1 cellular context compared by ENCODE assay signal in the genomic region with DNA sequence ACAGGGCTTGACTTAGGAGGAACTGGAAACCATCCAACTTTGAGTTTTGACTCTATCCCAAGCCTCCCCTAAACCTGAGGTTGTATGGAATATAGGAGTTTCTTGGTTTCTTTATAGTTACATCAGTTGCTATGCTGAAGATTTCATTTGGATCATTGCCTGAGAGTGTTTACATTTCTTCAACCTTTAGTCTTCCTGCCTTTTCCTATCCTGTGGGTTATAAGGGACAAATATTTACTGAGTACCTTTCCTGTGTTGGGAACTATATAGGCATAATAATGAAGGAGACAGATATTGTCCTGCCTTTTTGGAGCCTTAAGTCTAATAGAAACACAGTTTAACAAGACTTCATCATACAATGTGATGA.
TF ChIP-seq lines count a peak whose summit lies in the region.

No MANE protein-coding gene starts in this region.

TF ChIP-seq in HepG2, 621 proteins besides CTCF, POLR2A, EP300 and RAD21 (continued from another document):
- TF ChIP-seq, protein P1, sequence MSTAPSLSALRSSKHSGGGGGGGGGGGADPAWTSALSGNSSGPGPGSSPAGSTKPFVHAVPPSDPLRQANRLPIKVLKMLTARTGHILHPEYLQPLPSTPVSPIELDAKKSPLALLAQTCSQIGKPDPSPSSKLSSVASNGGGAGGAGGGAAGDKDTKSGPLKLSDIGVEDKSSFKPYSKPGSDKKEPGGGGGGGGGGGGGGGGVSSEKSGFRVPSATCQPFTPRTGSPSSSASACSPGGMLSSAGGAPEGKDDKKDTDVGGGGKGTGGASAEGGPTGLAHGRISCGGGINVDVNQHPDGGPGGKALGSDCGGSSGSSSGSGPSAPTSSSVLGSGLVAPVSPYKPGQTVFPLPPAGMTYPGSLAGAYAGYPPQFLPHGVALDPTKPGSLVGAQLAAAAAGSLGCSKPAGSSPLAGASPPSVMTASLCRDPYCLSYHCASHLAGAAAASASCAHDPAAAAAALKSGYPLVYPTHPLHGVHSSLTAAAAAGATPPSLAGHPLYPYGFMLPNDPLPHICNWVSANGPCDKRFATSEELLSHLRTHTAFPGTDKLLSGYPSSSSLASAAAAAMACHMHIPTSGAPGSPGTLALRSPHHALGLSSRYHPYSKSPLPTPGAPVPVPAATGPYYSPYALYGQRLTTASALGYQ (CRISPR knock-in tag; IDR thresholded peaks at IDR 0.05), result no peak
- no peak for TF ChIP-seq ZNF263 (CRISPR knock-in tag; IDR thresholded peaks at IDR 0.05)
- TF ChIP-seq ZNF138 (CRISPR knock-in tag; IDR thresholded peaks at IDR 0.05; ENCODE audit: low read depth), result no peak
- 0 out of 2 replicates have a peak, but pooled peaks have one; percentile 33 for TF ChIP-seq KDM5A (IDR thresholded peaks at IDR 0.05; ENCODE audit: borderline replicate concordance, low read length)
- TF ChIP-seq MEF2D (CRISPR knock-in tag; IDR thresholded peaks at IDR 0.05), result no peak
- TF ChIP-seq, protein P2, sequence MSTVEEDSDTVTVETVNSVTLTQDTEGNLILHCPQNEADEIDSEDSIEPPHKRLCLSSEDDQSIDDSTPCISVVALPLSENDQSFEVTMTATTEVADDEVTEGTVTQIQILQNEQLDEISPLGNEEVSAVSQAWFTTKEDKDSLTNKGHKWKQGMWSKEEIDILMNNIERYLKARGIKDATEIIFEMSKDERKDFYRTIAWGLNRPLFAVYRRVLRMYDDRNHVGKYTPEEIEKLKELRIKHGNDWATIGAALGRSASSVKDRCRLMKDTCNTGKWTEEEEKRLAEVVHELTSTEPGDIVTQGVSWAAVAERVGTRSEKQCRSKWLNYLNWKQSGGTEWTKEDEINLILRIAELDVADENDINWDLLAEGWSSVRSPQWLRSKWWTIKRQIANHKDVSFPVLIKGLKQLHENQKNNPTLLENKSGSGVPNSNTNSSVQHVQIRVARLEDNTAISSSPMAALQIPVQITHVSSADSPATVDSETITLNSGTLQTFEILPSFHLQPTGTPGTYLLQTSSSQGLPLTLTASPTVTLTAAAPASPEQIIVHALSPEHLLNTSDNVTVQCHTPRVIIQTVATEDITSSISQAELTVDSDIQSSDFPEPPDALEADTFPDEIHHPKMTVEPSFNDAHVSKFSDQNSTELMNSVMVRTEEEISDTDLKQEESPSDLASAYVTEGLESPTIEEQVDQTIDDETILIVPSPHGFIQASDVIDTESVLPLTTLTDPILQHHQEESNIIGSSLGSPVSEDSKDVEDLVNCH (CRISPR knock-in tag; IDR thresholded peaks at IDR 0.05), result no peak
- no peak for TF ChIP-seq RORA (CRISPR knock-in tag; IDR thresholded peaks at IDR 0.05)
- no peak for TF ChIP-seq MAFF (IDR thresholded peaks at IDR 0.05; ENCODE audit: low read depth, low read length)
- TF ChIP-seq ZNF891 (CRISPR knock-in tag; IDR thresholded peaks at IDR 0.05), result no peak
- TF ChIP-seq ELF3 (CRISPR knock-in tag; IDR thresholded peaks at IDR 0.05), result peak; percentile 72
- no peak for TF ChIP-seq ZNF343 (CRISPR knock-in tag; IDR thresholded peaks at IDR 0.05)
- TF ChIP-seq, protein P3, sequence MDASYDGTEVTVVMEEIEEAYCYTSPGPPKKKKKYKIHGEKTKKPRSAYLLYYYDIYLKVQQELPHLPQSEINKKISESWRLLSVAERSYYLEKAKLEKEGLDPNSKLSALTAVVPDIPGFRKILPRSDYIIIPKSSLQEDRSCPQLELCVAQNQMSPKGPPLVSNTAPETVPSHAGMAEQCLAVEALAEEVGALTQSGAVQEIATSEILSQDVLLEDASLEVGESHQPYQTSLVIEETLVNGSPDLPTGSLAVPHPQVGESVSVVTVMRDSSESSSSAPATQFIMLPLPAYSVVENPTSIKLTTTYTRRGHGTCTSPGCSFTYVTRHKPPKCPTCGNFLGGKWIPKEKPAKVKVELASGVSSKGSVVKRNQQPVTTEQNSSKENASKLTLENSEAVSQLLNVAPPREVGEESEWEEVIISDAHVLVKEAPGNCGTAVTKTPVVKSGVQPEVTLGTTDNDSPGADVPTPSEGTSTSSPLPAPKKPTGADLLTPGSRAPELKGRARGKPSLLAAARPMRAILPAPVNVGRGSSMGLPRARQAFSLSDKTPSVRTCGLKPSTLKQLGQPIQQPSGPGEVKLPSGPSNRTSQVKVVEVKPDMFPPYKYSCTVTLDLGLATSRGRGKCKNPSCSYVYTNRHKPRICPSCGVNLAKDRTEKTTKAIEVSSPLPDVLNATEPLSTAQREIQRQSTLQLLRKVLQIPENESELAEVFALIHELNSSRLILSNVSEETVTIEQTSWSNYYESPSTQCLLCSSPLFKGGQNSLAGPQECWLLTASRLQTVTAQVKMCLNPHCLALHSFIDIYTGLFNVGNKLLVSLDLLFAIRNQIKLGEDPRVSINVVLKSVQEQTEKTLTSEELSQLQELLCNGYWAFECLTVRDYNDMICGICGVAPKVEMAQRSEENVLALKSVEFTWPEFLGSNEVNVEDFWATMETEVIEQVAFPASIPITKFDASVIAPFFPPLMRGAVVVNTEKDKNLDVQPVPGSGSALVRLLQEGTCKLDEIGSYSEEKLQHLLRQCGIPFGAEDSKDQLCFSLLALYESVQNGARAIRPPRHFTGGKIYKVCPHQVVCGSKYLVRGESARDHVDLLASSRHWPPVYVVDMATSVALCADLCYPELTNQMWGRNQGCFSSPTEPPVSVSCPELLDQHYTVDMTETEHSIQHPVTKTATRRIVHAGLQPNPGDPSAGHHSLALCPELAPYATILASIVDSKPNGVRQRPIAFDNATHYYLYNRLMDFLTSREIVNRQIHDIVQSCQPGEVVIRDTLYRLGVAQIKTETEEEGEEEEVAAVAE (CRISPR knock-in tag; IDR thresholded peaks at IDR 0.05; ENCODE audit: borderline replicate concordance), result no peak
- TF ChIP-seq KDM6A (CRISPR knock-in tag; IDR thresholded peaks at IDR 0.05; ENCODE audit: low read depth), result peak; percentile 46; the same call in 1 of the 2 replicates
- 0 out of 2 replicates have a peak, but pooled peaks have one; percentile 22 for TF ChIP-seq ZSCAN29 (CRISPR knock-in tag; conservative IDR thresholded peaks at IDR 0.05)
- no peak for TF ChIP-seq FOXP1 (IDR thresholded peaks at IDR 0.05)
- TF ChIP-seq FOXP1 (CRISPR knock-in tag; IDR thresholded peaks at IDR 0.05), result peak; percentile 65
- TF ChIP-seq ZNF20 (CRISPR knock-in tag; IDR thresholded peaks at IDR 0.05), result no peak
- peak; percentile 44; the same call in 1 of the 2 replicates for TF ChIP-seq NR2C2 (CRISPR knock-in tag; IDR thresholded peaks at IDR 0.05; ENCODE audit: borderline replicate concordance)
- TF ChIP-seq TSC22D2 (CRISPR knock-in tag; IDR thresholded peaks at IDR 0.05; ENCODE audit: borderline replicate concordance), result no peak
- TF ChIP-seq NCOA1 (CRISPR knock-in tag; IDR thresholded peaks at IDR 0.05), result no peak
- TF ChIP-seq, protein P4, sequence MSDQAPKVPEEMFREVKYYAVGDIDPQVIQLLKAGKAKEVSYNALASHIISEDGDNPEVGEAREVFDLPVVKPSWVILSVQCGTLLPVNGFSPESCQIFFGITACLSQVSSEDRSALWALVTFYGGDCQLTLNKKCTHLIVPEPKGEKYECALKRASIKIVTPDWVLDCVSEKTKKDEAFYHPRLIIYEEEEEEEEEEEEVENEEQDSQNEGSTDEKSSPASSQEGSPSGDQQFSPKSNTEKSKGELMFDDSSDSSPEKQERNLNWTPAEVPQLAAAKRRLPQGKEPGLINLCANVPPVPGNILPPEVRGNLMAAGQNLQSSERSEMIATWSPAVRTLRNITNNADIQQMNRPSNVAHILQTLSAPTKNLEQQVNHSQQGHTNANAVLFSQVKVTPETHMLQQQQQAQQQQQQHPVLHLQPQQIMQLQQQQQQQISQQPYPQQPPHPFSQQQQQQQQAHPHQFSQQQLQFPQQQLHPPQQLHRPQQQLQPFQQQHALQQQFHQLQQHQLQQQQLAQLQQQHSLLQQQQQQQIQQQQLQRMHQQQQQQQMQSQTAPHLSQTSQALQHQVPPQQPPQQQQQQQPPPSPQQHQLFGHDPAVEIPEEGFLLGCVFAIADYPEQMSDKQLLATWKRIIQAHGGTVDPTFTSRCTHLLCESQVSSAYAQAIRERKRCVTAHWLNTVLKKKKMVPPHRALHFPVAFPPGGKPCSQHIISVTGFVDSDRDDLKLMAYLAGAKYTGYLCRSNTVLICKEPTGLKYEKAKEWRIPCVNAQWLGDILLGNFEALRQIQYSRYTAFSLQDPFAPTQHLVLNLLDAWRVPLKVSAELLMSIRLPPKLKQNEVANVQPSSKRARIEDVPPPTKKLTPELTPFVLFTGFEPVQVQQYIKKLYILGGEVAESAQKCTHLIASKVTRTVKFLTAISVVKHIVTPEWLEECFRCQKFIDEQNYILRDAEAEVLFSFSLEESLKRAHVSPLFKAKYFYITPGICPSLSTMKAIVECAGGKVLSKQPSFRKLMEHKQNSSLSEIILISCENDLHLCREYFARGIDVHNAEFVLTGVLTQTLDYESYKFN (CRISPR knock-in tag; conservative IDR thresholded peaks at IDR 0.05), result peak; percentile 93
- TF ChIP-seq ZNF34 (CRISPR knock-in tag; IDR thresholded peaks at IDR 0.05; ENCODE audit: borderline replicate concordance), result no peak
- no peak for TF ChIP-seq ZNF296 (CRISPR knock-in tag; conservative IDR thresholded peaks at IDR 0.05)
- TF ChIP-seq, protein P5, sequence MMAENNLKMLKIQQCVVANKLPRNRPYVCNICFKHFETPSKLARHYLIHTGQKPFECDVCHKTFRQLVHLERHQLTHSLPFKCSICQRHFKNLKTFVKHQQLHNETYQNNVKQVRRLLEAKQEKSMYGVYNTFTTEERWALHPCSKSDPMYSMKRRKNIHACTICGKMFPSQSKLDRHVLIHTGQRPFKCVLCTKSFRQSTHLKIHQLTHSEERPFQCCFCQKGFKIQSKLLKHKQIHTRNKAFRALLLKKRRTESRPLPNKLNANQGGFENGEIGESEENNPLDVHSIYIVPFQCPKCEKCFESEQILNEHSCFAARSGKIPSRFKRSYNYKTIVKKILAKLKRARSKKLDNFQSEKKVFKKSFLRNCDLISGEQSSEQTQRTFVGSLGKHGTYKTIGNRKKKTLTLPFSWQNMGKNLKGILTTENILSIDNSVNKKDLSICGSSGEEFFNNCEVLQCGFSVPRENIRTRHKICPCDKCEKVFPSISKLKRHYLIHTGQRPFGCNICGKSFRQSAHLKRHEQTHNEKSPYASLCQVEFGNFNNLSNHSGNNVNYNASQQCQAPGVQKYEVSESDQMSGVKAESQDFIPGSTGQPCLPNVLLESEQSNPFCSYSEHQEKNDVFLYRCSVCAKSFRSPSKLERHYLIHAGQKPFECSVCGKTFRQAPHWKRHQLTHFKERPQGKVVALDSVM (CRISPR knock-in tag; IDR thresholded peaks at IDR 0.05), result no peak
- TF ChIP-seq ZNF558 (CRISPR knock-in tag; IDR thresholded peaks at IDR 0.05; ENCODE audit: borderline replicate concordance), result no peak
- TF ChIP-seq, protein P6, sequence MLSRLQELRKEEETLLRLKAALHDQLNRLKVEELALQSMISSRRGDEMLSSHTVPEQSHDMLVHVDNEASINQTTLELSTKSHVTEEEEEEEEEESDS (CRISPR knock-in tag; IDR thresholded peaks at IDR 0.05; ENCODE audit: borderline replicate concordance), result no peak
- no peak for TF ChIP-seq JUNB (CRISPR knock-in tag; IDR thresholded peaks at IDR 0.05; ENCODE audit: borderline replicate concordance)
- no peak for TF ChIP-seq ZBTB1 (CRISPR knock-in tag; IDR thresholded peaks at IDR 0.05; ENCODE audit: borderline replicate concordance)
- TF ChIP-seq, protein P7, sequence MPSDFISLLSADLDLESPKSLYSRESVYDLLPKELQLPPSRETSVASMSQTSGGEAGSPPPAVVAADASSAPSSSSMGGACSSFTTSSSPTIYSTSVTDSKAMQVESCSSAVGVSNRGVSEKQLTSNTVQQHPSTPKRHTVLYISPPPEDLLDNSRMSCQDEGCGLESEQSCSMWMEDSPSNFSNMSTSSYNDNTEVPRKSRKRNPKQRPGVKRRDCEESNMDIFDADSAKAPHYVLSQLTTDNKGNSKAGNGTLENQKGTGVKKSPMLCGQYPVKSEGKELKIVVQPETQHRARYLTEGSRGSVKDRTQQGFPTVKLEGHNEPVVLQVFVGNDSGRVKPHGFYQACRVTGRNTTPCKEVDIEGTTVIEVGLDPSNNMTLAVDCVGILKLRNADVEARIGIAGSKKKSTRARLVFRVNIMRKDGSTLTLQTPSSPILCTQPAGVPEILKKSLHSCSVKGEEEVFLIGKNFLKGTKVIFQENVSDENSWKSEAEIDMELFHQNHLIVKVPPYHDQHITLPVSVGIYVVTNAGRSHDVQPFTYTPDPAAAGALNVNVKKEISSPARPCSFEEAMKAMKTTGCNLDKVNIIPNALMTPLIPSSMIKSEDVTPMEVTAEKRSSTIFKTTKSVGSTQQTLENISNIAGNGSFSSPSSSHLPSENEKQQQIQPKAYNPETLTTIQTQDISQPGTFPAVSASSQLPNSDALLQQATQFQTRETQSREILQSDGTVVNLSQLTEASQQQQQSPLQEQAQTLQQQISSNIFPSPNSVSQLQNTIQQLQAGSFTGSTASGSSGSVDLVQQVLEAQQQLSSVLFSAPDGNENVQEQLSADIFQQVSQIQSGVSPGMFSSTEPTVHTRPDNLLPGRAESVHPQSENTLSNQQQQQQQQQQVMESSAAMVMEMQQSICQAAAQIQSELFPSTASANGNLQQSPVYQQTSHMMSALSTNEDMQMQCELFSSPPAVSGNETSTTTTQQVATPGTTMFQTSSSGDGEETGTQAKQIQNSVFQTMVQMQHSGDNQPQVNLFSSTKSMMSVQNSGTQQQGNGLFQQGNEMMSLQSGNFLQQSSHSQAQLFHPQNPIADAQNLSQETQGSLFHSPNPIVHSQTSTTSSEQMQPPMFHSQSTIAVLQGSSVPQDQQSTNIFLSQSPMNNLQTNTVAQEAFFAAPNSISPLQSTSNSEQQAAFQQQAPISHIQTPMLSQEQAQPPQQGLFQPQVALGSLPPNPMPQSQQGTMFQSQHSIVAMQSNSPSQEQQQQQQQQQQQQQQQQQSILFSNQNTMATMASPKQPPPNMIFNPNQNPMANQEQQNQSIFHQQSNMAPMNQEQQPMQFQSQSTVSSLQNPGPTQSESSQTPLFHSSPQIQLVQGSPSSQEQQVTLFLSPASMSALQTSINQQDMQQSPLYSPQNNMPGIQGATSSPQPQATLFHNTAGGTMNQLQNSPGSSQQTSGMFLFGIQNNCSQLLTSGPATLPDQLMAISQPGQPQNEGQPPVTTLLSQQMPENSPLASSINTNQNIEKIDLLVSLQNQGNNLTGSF (CRISPR knock-in tag; IDR thresholded peaks at IDR 0.05), result no peak
- TF ChIP-seq, protein P8, sequence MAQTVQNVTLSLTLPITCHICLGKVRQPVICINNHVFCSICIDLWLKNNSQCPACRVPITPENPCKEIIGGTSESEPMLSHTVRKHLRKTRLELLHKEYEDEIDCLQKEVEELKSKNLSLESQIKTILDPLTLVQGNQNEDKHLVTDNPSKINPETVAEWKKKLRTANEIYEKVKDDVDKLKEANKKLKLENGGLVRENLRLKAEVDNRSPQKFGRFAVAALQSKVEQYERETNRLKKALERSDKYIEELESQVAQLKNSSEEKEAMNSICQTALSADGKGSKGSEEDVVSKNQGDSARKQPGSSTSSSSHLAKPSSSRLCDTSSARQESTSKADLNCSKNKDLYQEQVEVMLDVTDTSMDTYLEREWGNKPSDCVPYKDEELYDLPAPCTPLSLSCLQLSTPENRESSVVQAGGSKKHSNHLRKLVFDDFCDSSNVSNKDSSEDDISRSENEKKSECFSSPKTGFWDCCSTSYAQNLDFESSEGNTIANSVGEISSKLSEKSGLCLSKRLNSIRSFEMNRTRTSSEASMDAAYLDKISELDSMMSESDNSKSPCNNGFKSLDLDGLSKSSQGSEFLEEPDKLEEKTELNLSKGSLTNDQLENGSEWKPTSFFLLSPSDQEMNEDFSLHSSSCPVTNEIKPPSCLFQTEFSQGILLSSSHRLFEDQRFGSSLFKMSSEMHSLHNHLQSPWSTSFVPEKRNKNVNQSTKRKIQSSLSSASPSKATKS (CRISPR knock-in tag; IDR thresholded peaks at IDR 0.05), result no peak
- TF ChIP-seq MTA3 (CRISPR knock-in tag; IDR thresholded peaks at IDR 0.05), result no peak
- TF ChIP-seq ZNF589 (CRISPR knock-in tag; conservative IDR thresholded peaks at IDR 0.05), result no peak
- TF ChIP-seq PITX1 (CRISPR knock-in tag; IDR thresholded peaks at IDR 0.05), result no peak
- no peak for TF ChIP-seq ZSCAN31 (CRISPR knock-in tag; IDR thresholded peaks at IDR 0.05; ENCODE audit: low read depth)
TF ChIP-seq in HepG2: peak in this region for 45.
